ENCODE assay signal across 1 cellular context in genomic region chr4:6640292-6641163, GRCh38.
TF ChIP-seq lines count a peak whose summit lies in the region.

Gene MRFAP1, plus strand, starts transcription at chr4:6640685. Its CDS starts 178 bp downstream, at chr4:6640863.

TF ChIP-seq in HCT116, 20 proteins besides CTCF, POLR2A, EP300 and RAD21 (continued from another document):
- TF ChIP-seq REST (IDR thresholded peaks at IDR 0.05; ENCODE audit: low read depth), result no peak
- TF ChIP-seq SIN3A (IDR thresholded peaks at IDR 0.05; ENCODE audit: low read depth), result peak; percentile 93
- TF ChIP-seq ZFX (IDR thresholded peaks at IDR 0.05), result peak; percentile 81
